Comparison of ENCODE assay signal across 2 cellular contexts in genomic region chr17:38741443-38741842, GRCh38.
TF ChIP-seq lines count a peak whose summit lies in the region.

No MANE protein-coding gene starts in this region.

TF ChIP-seq in SK-N-SH, 30 proteins besides CTCF, POLR2A, EP300 and RAD21 (continued from another document):
- TF ChIP-seq REST (IDR thresholded peaks at IDR 0.05; ENCODE audit: low read depth, low read length) (no peak), NRF1 (IDR thresholded peaks at IDR 0.05; ENCODE audit: low read depth, low read length) (no peak), EZH2phosphoT487 (IDR thresholded peaks at IDR 0.05; ENCODE audit: borderline replicate concordance, low read depth) (no peak), MAX (IDR thresholded peaks at IDR 0.05; ENCODE audit: low read depth) (no peak), FOXM1 (IDR thresholded peaks at IDR 0.05; ENCODE audit: low read depth) (no peak), SMC3 (IDR thresholded peaks at IDR 0.05; ENCODE audit: low read depth, low read length) (no peak)
TF ChIP-seq in SK-N-SH: peak in this region for 0.

TF ChIP-seq in SK-N-SH treated with all-trans-retinoic acid at 6 μM for 48 hours, 23 proteins besides CTCF, POLR2A, EP300 and RAD21 (continued from another document):
- TF ChIP-seq POU6F1 (CRISPR knock-in tag; IDR thresholded peaks at IDR 0.05; ENCODE audit: borderline replicate concordance, low read depth) (no peak), ZNF70 (CRISPR knock-in tag; IDR thresholded peaks at IDR 0.05) (no peak), ZNF8 (CRISPR knock-in tag; IDR thresholded peaks at IDR 0.05) (no peak)
